8 cellular contexts compared by ENCODE assay signal in the genomic region with DNA sequence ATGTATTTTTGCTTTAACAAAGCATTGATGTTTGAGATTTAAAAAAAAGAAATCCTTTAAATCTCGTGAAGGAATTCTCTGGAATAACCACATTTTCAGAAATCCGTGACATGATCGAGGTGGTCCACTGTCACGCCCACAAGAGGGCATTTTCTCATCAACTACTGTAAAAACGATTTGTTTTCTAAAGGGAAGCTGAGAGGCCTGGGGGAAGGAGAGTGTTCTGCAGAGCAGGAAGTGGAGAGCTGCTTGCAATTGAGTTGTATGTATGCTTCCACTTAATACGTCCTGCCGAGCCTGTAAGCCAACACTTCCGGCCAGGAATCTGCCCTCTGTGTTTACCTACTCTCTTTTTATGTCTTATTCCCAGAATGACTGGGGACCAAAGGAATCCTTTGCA. TPM values are rescaled to one million over a fixed set of nuclear protein-coding genes. Genes with fewer than 3 reads are reported as not detected.
DNase-seq lines count a peak whose midpoint lies in the region; ATAC-seq and TF ChIP-seq lines count a peak whose summit lies in the region.

No MANE protein-coding gene starts in this region.

- in situ Hi-C loops in G401 (cut with HindIII; ENCODE audit: low sequenced_read_pairs): no loop called here

- TF ChIP-seq POLR2A in esophagus muscularis mucosa (IDR thresholded peaks at IDR 0.05; ENCODE audit: low read depth): no peak

- TF ChIP-seq CTCF in esophagus muscularis mucosa (IDR thresholded peaks at IDR 0.05): peak in 2 of 3 experiments; percentile 25 to 35

- peaks cover 27% of the 10 kb centered on the region for H4K20me1 ChIP-seq in Karpas-422 (ENCODE audit: insufficient read depth, low read depth, low read length)

- ATAC-seq in GM21737 (IDR thresholded peaks at IDR 0.05; ENCODE audit: unreplicated experiment) (peak; percentile 81), GM18520 (IDR thresholded peaks at IDR 0.05; ENCODE audit: unreplicated experiment) (no peak)
- peak; percentile 53 for ATAC-seq in naive thymus-derived CD4-positive, alpha-beta T cell

- H3K9ac ChIP-seq in Karpas-422 (ENCODE audit: low read length): peak overlapping the region; percentile 29

- peak overlapping the region; percentile 80 for H3K4me2 ChIP-seq in Karpas-422 (ENCODE audit: low read depth, low read length, poor library complexity, severe bottlenecking)

- H3K4me3 Mint-ChIP-seq in naive thymus-derived CD4-positive, alpha-beta T cell: peak overlapping the region in 7 of 10 donors; percentile 11 to 62 (median 52)

- H3K36me3 Mint-ChIP-seq in naive thymus-derived CD4-positive, alpha-beta T cell: no peaks in the 10 kb centered on the region

- H3K27me3 ChIP-seq in Karpas-422 (ENCODE audit: low read length) (no peaks in the 10 kb centered on the region), esophagus muscularis mucosa (no peaks in the 10 kb centered on the region)
- H3K27me3 ChIP-seq in naive thymus-derived CD4-positive, alpha-beta T cell (ENCODE audit: control insufficient read depth in 2 of 2, insufficient read depth in 2 of 2, low read length in 2 of 2): no peaks in the 10 kb centered on the region

- POLR2A ChIA-PET in naive thymus-derived CD4-positive, alpha-beta T cell (lab: Charles Lee): interaction anchor here (0.9 to 1.0 kb wide), 4 partner anchors 8 to 31 kb away, joined by 3 to 4 read pairs (median 3); a partner anchor contains a TSS

- no peak for TF ChIP-seq EP300 in esophagus muscularis mucosa (IDR thresholded peaks at IDR 0.05)

- H3K4me3 ChIP-seq in Karpas-422 (ENCODE audit: low read length) (peak overlapping the region; percentile 54), esophagus muscularis mucosa (no peak overlapping the region)
- H3K4me3 ChIP-seq in naive thymus-derived CD4-positive, alpha-beta T cell (ENCODE audit: low read length): no peak overlapping the region

- H3K9me3 ChIP-seq in Karpas-422 (ENCODE audit: low read length) (no peaks in the 10 kb centered on the region), esophagus muscularis mucosa (no peaks in the 10 kb centered on the region)
- H3K9me3 ChIP-seq in naive thymus-derived CD4-positive, alpha-beta T cell (ENCODE audit: control insufficient read depth in 2 of 3, low read length in 3 of 3): no peaks in the 10 kb centered on the region

- H3K9me3 Mint-ChIP-seq in naive thymus-derived CD4-positive, alpha-beta T cell: no peaks in the 10 kb centered on the region

- DNase-seq in G401 (ENCODE audit: low spot score) (peak; percentile 36), Karpas-422 (peak; percentile 75), RPMI8226 (peak; percentile 31), esophagus muscularis mucosa (ENCODE audit: extremely low spot score) (no peak), T-helper 9 cell (no peak)
- DNase-seq in naive thymus-derived CD4-positive, alpha-beta T cell: peak in 6 of 9 donors; percentile 23 to 41 (median 36)

- H3K27ac Mint-ChIP-seq in naive thymus-derived CD4-positive, alpha-beta T cell: peak overlapping the region in 6 of 9 donors; percentile 5 to 92 (median 63)

- H3K4me1 ChIP-seq in Karpas-422 (ENCODE audit: low read length): peaks cover 30% of the 10 kb centered on the region
- H3K4me1 ChIP-seq in esophagus muscularis mucosa: peaks cover 8 to 37% (median 33%) of the 10 kb centered on the region in 4 donors
- peaks cover 0 to 9% of the 10 kb centered on the region in 2 donors for H3K4me1 ChIP-seq in naive thymus-derived CD4-positive, alpha-beta T cell (ENCODE audit: control insufficient read depth in 2 of 2, insufficient read depth in 2 of 2, low read length in 2 of 2)

- no peaks in the 10 kb centered on the region for H3K36me3 ChIP-seq in Karpas-422 (ENCODE audit: insufficient read depth, low read length)
- H3K36me3 ChIP-seq in esophagus muscularis mucosa: no peaks in the 10 kb centered on the region
- H3K36me3 ChIP-seq in naive thymus-derived CD4-positive, alpha-beta T cell (ENCODE audit: control insufficient read depth in 2 of 3, insufficient read depth in 3 of 3, low read length in 3 of 3): no peaks in the 10 kb centered on the region

- WGBS in esophagus muscularis mucosa: 3% methylated on average over 8 of the region's 8 CpGs

- intact Hi-C loops in esophagus muscularis mucosa (cut with DNase I): no loop called here
- intact Hi-C loops in naive thymus-derived CD4-positive, alpha-beta T cell (cut with micrococcal nuclease): loop anchor here (1.0 to 5.0 kb wide), 2 partner anchors 52 to 162 kb away; no protein-coding TSS in a partner anchor

- peak overlapping the region; percentile 32; the same call in 1 of the 2 replicates for H2AFZ ChIP-seq in Karpas-422 (ENCODE audit: low read length)

- H3K27me3 Mint-ChIP-seq in naive thymus-derived CD4-positive, alpha-beta T cell: peaks cover 0 to 5% (median 0%) of the 10 kb centered on the region in 5 donors

- H3K4me1 Mint-ChIP-seq in naive thymus-derived CD4-positive, alpha-beta T cell: peaks cover 3 to 21% (median 17%) of the 10 kb centered on the region in 7 donors

- CTCF ChIA-PET in naive thymus-derived CD4-positive, alpha-beta T cell (lab: Charles Lee): interaction anchor here (0.9 kb wide), 1 partner anchor 163 kb away, joined by 3 read pairs; no protein-coding TSS in a partner anchor

- H3K27ac ChIP-seq in Karpas-422 (ENCODE audit: low read length): peak overlapping the region; percentile 61
- peak overlapping the region; percentile 41 to 44 (median 42) for H3K27ac ChIP-seq in esophagus muscularis mucosa (replicated peaks in 1 of 4)
- no peak overlapping the region for H3K27ac ChIP-seq in naive thymus-derived CD4-positive, alpha-beta T cell (ENCODE audit: low read depth, low read length)

- no peaks in the 10 kb centered on the region for H3K9me2 ChIP-seq in Karpas-422 (replicated peaks; ENCODE audit: insufficient read depth, low read length)

- no peaks in the 10 kb centered on the region for H3K79me2 ChIP-seq in Karpas-422 (ENCODE audit: low read length)

RNA-seq across cellular contexts. Expression of a gene that starts 19.4 kb away (rescaled TPM):
- total RNA-seq in G401 (2014; rRNA removed; shearing (Covaris generic)): not detected in 2 replicates
- total RNA-seq in Karpas-422 (2014; rRNA removed; shearing (Covaris generic); ENCODE audit: low replicate concordance): 3.2 and 3.8 TPM in 2 replicates
- 10 to 100 TPM; 22.0 to 26.1 (median 23.4) TPM for total RNA-seq in esophagus muscularis mucosa
- 1 to 10 TPM; 5.4 to 6.5 (median 6.2) TPM for total RNA-seq in naive thymus-derived CD4-positive, alpha-beta T cell
- under 1 TPM; 0.59 to 0.71 TPM for polyA plus RNA-seq in naive thymus-derived CD4-positive, alpha-beta T cell

Comparison
In these comparisons a context has a peak if more than half of its experiments do, and no peak if none do; other contexts are left out.
1. DNase-seq: peak in G401 (single experiment), Karpas-422 (single experiment), RPMI8226 (single experiment) and naive thymus-derived CD4-positive, alpha-beta T cell (6 of 9); none in esophagus muscularis mucosa (single experiment) and T-helper 9 cell (single experiment).